Comparison of ENCODE assay signal across 1 cellular context in the genomic region with DNA sequence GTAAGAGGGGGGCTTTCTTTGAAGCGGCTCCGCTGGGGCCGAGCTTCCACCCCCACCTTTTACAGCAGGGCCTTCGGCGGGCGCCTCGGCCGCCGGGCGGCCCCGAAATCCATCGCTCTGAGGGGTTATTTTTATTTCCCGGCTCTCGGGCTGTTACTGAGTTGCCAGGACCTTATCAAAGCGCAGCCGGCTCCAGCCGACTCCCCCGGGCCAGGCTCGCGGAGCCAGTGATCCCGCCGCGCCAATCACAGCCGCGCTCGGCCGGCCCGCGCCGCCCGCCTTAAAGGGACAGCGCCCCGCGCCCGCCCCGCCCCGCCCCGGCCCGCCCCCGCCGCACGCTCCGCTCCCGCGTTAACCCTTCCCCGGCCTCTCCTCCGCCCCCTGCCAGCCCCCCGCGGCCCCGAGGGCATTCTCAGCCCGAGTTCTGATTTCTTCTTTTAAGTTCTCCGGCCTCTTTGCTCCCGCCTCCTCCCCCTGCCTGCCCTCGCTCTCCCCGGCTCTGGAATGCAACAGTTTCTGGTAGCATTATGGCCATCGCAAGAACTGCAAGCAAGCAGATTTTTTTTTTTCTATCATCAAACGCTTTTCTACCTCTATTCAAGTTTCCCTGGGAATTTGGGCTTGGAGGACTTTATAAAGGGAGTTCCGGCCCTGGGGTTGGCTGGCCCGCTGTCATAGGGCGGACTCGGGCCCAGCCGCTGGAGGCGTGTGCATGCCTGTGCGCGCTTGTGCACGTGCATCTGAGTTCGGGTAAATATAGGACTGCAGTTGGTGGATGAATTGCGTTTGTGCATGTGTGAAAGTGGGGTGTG.
TF ChIP-seq lines count a peak whose summit lies in the region.

A gene with protein sequence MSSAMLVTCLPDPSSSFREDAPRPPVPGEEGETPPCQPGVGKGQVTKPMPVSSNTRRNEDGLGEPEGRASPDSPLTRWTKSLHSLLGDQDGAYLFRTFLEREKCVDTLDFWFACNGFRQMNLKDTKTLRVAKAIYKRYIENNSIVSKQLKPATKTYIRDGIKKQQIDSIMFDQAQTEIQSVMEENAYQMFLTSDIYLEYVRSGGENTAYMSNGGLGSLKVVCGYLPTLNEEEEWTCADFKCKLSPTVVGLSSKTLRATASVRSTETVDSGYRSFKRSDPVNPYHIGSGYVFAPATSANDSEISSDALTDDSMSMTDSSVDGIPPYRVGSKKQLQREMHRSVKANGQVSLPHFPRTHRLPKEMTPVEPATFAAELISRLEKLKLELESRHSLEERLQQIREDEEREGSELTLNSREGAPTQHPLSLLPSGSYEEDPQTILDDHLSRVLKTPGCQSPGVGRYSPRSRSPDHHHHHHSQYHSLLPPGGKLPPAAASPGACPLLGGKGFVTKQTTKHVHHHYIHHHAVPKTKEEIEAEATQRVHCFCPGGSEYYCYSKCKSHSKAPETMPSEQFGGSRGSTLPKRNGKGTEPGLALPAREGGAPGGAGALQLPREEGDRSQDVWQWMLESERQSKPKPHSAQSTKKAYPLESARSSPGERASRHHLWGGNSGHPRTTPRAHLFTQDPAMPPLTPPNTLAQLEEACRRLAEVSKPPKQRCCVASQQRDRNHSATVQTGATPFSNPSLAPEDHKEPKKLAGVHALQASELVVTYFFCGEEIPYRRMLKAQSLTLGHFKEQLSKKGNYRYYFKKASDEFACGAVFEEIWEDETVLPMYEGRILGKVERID (minus strand): TSS at position 255 of the 812 bp plus-strand sequence. CDS start 3,028 bp downstream, outside the sequence.

TF ChIP-seq in HepG2, 621 proteins besides CTCF, POLR2A, EP300 and RAD21 (continued from another document and continues in another):
- TF ChIP-seq, protein P1, sequence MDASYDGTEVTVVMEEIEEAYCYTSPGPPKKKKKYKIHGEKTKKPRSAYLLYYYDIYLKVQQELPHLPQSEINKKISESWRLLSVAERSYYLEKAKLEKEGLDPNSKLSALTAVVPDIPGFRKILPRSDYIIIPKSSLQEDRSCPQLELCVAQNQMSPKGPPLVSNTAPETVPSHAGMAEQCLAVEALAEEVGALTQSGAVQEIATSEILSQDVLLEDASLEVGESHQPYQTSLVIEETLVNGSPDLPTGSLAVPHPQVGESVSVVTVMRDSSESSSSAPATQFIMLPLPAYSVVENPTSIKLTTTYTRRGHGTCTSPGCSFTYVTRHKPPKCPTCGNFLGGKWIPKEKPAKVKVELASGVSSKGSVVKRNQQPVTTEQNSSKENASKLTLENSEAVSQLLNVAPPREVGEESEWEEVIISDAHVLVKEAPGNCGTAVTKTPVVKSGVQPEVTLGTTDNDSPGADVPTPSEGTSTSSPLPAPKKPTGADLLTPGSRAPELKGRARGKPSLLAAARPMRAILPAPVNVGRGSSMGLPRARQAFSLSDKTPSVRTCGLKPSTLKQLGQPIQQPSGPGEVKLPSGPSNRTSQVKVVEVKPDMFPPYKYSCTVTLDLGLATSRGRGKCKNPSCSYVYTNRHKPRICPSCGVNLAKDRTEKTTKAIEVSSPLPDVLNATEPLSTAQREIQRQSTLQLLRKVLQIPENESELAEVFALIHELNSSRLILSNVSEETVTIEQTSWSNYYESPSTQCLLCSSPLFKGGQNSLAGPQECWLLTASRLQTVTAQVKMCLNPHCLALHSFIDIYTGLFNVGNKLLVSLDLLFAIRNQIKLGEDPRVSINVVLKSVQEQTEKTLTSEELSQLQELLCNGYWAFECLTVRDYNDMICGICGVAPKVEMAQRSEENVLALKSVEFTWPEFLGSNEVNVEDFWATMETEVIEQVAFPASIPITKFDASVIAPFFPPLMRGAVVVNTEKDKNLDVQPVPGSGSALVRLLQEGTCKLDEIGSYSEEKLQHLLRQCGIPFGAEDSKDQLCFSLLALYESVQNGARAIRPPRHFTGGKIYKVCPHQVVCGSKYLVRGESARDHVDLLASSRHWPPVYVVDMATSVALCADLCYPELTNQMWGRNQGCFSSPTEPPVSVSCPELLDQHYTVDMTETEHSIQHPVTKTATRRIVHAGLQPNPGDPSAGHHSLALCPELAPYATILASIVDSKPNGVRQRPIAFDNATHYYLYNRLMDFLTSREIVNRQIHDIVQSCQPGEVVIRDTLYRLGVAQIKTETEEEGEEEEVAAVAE (CRISPR knock-in tag; IDR thresholded peaks at IDR 0.05; ENCODE audit: borderline replicate concordance): no peak
- TF ChIP-seq ZNF143 (CRISPR knock-in tag; IDR thresholded peaks at IDR 0.05) (peak; percentile 58; the same call in 1 of the 2 replicates), PAX8 (CRISPR knock-in tag; IDR thresholded peaks at IDR 0.05; ENCODE audit: borderline replicate concordance) (peak; percentile 53; the same call in 1 of the 2 replicates), ZNF746 (CRISPR knock-in tag; IDR thresholded peaks at IDR 0.05) (peak; percentile 85), MAFK (conservative IDR thresholded peaks at IDR 0.05 in 1 of 2, IDR thresholded peaks at IDR 0.05 in 1 of 2; ENCODE audit: low read length in 2 of 2) (peak; percentile 94 to 98), ARID2 (CRISPR knock-in tag; IDR thresholded peaks at IDR 0.05; ENCODE audit: borderline replicate concordance) (peak; percentile 83), NFE2 (CRISPR knock-in tag; IDR thresholded peaks at IDR 0.05) (no peak), HNF4G (IDR thresholded peaks at IDR 0.05; ENCODE audit: borderline replicate concordance, low read depth, low read length) (no peak; the same call in 1 of the 2 replicates), HNF4G (CRISPR knock-in tag; IDR thresholded peaks at IDR 0.05; ENCODE audit: borderline replicate concordance, low read depth) (no peak), EZH2 (conservative IDR thresholded peaks at IDR 0.05; ENCODE audit: low read depth, low read length) (no peak), ZNF496 (CRISPR knock-in tag; IDR thresholded peaks at IDR 0.05; ENCODE audit: insufficient replicate concordance) (peak; percentile 43), IRX3 (CRISPR knock-in tag; IDR thresholded peaks at IDR 0.05; ENCODE audit: borderline replicate concordance, low read depth) (peak; percentile 84), NR2F6 (IDR thresholded peaks at IDR 0.05) (peak; percentile 25), NR2F6 (CRISPR knock-in tag; IDR thresholded peaks at IDR 0.05) (no peak; the same call in 1 of the 2 replicates), XBP1 (CRISPR knock-in tag; IDR thresholded peaks at IDR 0.05) (peak; percentile 86), NRL (CRISPR knock-in tag; IDR thresholded peaks at IDR 0.05; ENCODE audit: borderline replicate concordance) (peak; percentile 99), CENPX (CRISPR knock-in tag; IDR thresholded peaks at IDR 0.05) (no peak), HNRNPLL (IDR thresholded peaks at IDR 0.05; ENCODE audit: low read depth, low read length, poor library complexity, severe bottlenecking) (peak; percentile 54), ZFP36L2 (CRISPR knock-in tag; IDR thresholded peaks at IDR 0.05) (no peak), ZNF607 (CRISPR knock-in tag; IDR thresholded peaks at IDR 0.05; ENCODE audit: borderline replicate concordance) (peak; percentile 68), FLYWCH1 (CRISPR knock-in tag; IDR thresholded peaks at IDR 0.05) (no peak), MXI1 (IDR thresholded peaks at IDR 0.05; ENCODE audit: borderline replicate concordance, low read depth, low read length) (peak; percentile 88; the same call in 2 of the 3 replicates), GABPB1 (CRISPR knock-in tag; IDR thresholded peaks at IDR 0.05) (peak; percentile 64; the same call in 1 of the 2 replicates), AGO2 (optimal IDR thresholded peaks at IDR 0.05; ENCODE audit: low read depth, low read length) (no peak)
- TF ChIP-seq, protein P2, sequence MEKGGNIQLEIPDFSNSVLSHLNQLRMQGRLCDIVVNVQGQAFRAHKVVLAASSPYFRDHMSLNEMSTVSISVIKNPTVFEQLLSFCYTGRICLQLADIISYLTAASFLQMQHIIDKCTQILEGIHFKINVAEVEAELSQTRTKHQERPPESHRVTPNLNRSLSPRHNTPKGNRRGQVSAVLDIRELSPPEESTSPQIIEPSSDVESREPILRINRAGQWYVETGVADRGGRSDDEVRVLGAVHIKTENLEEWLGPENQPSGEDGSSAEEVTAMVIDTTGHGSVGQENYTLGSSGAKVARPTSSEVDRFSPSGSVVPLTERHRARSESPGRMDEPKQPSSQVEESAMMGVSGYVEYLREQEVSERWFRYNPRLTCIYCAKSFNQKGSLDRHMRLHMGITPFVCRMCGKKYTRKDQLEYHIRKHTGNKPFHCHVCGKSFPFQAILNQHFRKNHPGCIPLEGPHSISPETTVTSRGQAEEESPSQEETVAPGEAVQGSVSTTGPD (CRISPR knock-in tag; IDR thresholded peaks at IDR 0.05): peak; percentile 60; the same call in 1 of the 2 replicates
- TF ChIP-seq, protein P3, sequence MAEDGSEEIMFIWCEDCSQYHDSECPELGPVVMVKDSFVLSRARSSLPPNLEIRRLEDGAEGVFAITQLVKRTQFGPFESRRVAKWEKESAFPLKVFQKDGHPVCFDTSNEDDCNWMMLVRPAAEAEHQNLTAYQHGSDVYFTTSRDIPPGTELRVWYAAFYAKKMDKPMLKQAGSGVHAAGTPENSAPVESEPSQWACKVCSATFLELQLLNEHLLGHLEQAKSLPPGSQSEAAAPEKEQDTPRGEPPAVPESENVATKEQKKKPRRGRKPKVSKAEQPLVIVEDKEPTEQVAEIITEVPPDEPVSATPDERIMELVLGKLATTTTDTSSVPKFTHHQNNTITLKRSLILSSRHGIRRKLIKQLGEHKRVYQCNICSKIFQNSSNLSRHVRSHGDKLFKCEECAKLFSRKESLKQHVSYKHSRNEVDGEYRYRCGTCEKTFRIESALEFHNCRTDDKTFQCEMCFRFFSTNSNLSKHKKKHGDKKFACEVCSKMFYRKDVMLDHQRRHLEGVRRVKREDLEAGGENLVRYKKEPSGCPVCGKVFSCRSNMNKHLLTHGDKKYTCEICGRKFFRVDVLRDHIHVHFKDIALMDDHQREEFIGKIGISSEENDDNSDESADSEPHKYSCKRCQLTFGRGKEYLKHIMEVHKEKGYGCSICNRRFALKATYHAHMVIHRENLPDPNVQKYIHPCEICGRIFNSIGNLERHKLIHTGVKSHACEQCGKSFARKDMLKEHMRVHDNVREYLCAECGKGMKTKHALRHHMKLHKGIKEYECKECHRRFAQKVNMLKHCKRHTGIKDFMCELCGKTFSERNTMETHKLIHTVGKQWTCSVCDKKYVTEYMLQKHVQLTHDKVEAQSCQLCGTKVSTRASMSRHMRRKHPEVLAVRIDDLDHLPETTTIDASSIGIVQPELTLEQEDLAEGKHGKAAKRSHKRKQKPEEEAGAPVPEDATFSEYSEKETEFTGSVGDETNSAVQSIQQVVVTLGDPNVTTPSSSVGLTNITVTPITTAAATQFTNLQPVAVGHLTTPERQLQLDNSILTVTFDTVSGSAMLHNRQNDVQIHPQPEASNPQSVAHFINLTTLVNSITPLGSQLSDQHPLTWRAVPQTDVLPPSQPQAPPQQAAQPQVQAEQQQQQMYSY (CRISPR knock-in tag; IDR thresholded peaks at IDR 0.05): peak; percentile 73
- TF ChIP-seq, protein P4, sequence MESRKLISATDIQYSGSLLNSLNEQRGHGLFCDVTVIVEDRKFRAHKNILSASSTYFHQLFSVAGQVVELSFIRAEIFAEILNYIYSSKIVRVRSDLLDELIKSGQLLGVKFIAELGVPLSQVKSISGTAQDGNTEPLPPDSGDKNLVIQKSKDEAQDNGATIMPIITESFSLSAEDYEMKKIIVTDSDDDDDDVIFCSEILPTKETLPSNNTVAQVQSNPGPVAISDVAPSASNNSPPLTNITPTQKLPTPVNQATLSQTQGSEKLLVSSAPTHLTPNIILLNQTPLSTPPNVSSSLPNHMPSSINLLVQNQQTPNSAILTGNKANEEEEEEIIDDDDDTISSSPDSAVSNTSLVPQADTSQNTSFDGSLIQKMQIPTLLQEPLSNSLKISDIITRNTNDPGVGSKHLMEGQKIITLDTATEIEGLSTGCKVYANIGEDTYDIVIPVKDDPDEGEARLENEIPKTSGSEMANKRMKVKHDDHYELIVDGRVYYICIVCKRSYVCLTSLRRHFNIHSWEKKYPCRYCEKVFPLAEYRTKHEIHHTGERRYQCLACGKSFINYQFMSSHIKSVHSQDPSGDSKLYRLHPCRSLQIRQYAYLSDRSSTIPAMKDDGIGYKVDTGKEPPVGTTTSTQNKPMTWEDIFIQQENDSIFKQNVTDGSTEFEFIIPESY (CRISPR knock-in tag; IDR thresholded peaks at IDR 0.05): peak; percentile 63; the same call in 1 of the 2 replicates
- TF ChIP-seq, protein P5, sequence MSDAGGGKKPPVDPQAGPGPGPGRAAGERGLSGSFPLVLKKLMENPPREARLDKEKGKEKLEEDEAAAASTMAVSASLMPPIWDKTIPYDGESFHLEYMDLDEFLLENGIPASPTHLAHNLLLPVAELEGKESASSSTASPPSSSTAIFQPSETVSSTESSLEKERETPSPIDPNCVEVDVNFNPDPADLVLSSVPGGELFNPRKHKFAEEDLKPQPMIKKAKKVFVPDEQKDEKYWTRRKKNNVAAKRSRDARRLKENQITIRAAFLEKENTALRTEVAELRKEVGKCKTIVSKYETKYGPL (CRISPR knock-in tag; IDR thresholded peaks at IDR 0.05): peak; percentile 95
- TF ChIP-seq, protein P6, sequence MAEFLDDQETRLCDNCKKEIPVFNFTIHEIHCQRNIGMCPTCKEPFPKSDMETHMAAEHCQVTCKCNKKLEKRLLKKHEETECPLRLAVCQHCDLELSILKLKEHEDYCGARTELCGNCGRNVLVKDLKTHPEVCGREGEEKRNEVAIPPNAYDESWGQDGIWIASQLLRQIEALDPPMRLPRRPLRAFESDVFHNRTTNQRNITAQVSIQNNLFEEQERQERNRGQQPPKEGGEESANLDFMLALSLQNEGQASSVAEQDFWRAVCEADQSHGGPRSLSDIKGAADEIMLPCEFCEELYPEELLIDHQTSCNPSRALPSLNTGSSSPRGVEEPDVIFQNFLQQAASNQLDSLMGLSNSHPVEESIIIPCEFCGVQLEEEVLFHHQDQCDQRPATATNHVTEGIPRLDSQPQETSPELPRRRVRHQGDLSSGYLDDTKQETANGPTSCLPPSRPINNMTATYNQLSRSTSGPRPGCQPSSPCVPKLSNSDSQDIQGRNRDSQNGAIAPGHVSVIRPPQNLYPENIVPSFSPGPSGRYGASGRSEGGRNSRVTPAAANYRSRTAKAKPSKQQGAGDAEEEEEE (CRISPR knock-in tag; IDR thresholded peaks at IDR 0.05; ENCODE audit: borderline replicate concordance): no peak
- TF ChIP-seq, protein P7, sequence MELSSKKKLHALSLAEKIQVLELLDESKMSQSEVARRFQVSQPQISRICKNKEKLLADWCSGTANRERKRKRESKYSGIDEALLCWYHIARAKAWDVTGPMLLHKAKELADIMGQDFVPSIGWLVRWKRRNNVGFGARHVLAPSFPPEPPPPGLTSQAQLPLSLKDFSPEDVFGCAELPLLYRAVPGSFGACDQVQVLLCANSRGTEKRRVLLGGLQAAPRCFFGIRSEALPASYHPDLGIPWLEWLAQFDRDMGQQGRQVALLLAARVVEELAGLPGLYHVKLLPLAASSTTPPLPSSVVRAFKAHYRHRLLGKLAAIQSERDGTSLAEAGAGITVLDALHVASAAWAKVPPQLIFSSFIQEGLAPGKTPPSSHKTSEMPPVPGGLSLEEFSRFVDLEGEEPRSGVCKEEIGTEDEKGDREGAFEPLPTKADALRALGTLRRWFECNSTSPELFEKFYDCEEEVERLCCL (CRISPR knock-in tag; IDR thresholded peaks at IDR 0.05; ENCODE audit: borderline replicate concordance): peak; percentile 39; the same call in 1 of the 2 replicates
- TF ChIP-seq, protein P8, sequence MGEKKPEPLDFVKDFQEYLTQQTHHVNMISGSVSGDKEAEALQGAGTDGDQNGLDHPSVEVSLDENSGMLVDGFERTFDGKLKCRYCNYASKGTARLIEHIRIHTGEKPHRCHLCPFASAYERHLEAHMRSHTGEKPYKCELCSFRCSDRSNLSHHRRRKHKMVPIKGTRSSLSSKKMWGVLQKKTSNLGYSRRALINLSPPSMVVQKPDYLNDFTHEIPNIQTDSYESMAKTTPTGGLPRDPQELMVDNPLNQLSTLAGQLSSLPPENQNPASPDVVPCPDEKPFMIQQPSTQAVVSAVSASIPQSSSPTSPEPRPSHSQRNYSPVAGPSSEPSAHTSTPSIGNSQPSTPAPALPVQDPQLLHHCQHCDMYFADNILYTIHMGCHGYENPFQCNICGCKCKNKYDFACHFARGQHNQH (CRISPR knock-in tag; IDR thresholded peaks at IDR 0.05): no peak
- TF ChIP-seq, protein P9, sequence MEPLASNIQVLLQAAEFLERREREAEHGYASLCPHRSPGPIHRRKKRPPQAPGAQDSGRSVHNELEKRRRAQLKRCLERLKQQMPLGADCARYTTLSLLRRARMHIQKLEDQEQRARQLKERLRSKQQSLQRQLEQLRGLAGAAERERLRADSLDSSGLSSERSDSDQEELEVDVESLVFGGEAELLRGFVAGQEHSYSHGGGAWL (CRISPR knock-in tag; IDR thresholded peaks at IDR 0.05): peak; percentile 98
